ENCODE assay signal across 9 cellular contexts in genomic region chr17:38877130-38877851, GRCh38. TPM values are rescaled to one million over a fixed set of nuclear protein-coding genes. Genes with fewer than 3 reads are reported as not detected.
DNase-seq lines count a peak whose midpoint lies in the region; ATAC-seq and TF ChIP-seq lines count a peak whose summit lies in the region.
"Had no signal": no experiment of that assay in that cellular context is flagged by ENCODE, and none has a peak within 500 bp of the region (broad histone marks: within the 10 kb centered on the region; RNA-seq: fewer than 3 reads in every experiment).

No MANE protein-coding gene starts in this region.

- no peaks in the 10 kb centered on the region for H3K27me3 ChIP-seq in CD4-positive, alpha-beta memory T cell (ENCODE audit: insufficient read depth, low read length)
- no peaks in the 10 kb centered on the region for H3K27me3 ChIP-seq in KMS-11 (ENCODE audit: insufficient read depth, low read depth)

- H3K4me1 Mint-ChIP-seq in CD4-positive, alpha-beta memory T cell, result peaks cover 58 to 98% (median 78%) of the 10 kb centered on the region in 4 donors
- H3K4me1 Mint-ChIP-seq in naive thymus-derived CD8-positive, alpha-beta T cell, result peaks cover 63 to 99% (median 94%) of the 10 kb centered on the region in 4 donors

- H3K9ac ChIP-seq in KMS-11, result no peak overlapping the region

- peak overlapping the region; percentile 44 for H3K27ac ChIP-seq in CD4-positive, alpha-beta memory T cell (ENCODE audit: low read depth, low read length)
- no peak overlapping the region for H3K27ac ChIP-seq in KMS-11

- no peak overlapping the region for H2AFZ ChIP-seq in KMS-11 (ENCODE audit: low read depth)

- no peak overlapping the region for H3K4me3 ChIP-seq in CD4-positive, alpha-beta memory T cell (ENCODE audit: low read length in 2 of 2)
- no peak overlapping the region for H3K4me3 ChIP-seq in KMS-11 (IDR thresholded peaks at IDR 0.05; ENCODE audit: insufficient read depth, low read depth, low read length)

- no peaks in the 10 kb centered on the region for H3K27me3 Mint-ChIP-seq in CD4-positive, alpha-beta memory T cell
- no peaks in the 10 kb centered on the region for H3K27me3 Mint-ChIP-seq in naive thymus-derived CD8-positive, alpha-beta T cell

- H3K4me2 ChIP-seq in KMS-11, result peak overlapping the region; percentile 30; the same call in 1 of the 2 replicates

- intact Hi-C loops in CD4-positive, alpha-beta memory T cell (cut with micrococcal nuclease), result no loop called here

- H3K4me1 ChIP-seq in CD4-positive, alpha-beta memory T cell (ENCODE audit: insufficient read depth, low read length), result peaks cover 92% of the 10 kb centered on the region
- H3K4me1 ChIP-seq in KMS-11 (ENCODE audit: low read depth, poor library complexity, severe bottlenecking), result peaks cover 76% of the 10 kb centered on the region

- no peaks in the 10 kb centered on the region for H3K9me3 ChIP-seq in CD4-positive, alpha-beta memory T cell (ENCODE audit: control insufficient read depth in 1 of 2, low read length in 2 of 2)

- H3K36me3 ChIP-seq in CD4-positive, alpha-beta memory T cell (ENCODE audit: insufficient read depth, low read length), result peaks cover 25% of the 10 kb centered on the region
- no peaks in the 10 kb centered on the region for H3K36me3 ChIP-seq in KMS-11 (ENCODE audit: insufficient read depth)

- TF ChIP-seq CTCF in KMS-11 (conservative IDR thresholded peaks at IDR 0.05; ENCODE audit: low read depth, low read length), result no peak

- peaks cover 26 to 51% of the 10 kb centered on the region in 2 donors for H3K36me3 Mint-ChIP-seq in CD4-positive, alpha-beta memory T cell
- peaks cover 5 to 29% of the 10 kb centered on the region in 2 donors for H3K36me3 Mint-ChIP-seq in activated naive CD4-positive, alpha-beta T cell treated with anti-CD3 and anti-CD28 coated beads, Interleukin-2, amount 50 U/mL, for 72 hours
- peaks cover 0 to 43% (median 9%) of the 10 kb centered on the region in 3 donors for H3K36me3 Mint-ChIP-seq in naive thymus-derived CD8-positive, alpha-beta T cell

- DNase-seq in CD4-positive, alpha-beta memory T cell, result peak in 3 of 5 donors; percentile 37 to 71 (median 57)
- no peak for DNase-seq in activated naive CD4-positive, alpha-beta T cell treated with anti-CD3 and anti-CD28 coated beads, Interleukin-2, amount 50 U/mL, for 72 hours (ENCODE audit: low spot score in 2 of 2)
- DNase-seq in naive thymus-derived CD8-positive, alpha-beta T cell, result peak in 9 of 10 donors; percentile 42 to 88 (median 61)
- DNase-seq in GF-D8 (lab: John Stamatoyannopoulos, UW), result no peak
- no peak for DNase-seq in NCI-H1092 treated with DMSO at 0.1 percent for 48 hours (lab: John Stamatoyannopoulos, UW)
- DNase-seq in left lobe of liver (ENCODE audit: low spot score), result no peak
- DNase-seq: SHP77 had no signal

- H3K27ac Mint-ChIP-seq in CD4-positive, alpha-beta memory T cell, result peak overlapping the region; percentile 81 to 100 (median 87)
- H3K27ac Mint-ChIP-seq in activated naive CD4-positive, alpha-beta T cell treated with anti-CD3 and anti-CD28 coated beads, Interleukin-2, amount 50 U/mL, for 72 hours, result peak overlapping the region; percentile 50 to 81
- H3K27ac Mint-ChIP-seq in naive thymus-derived CD8-positive, alpha-beta T cell, result peak overlapping the region; percentile 83 to 96 (median 90)

- no peaks in the 10 kb centered on the region; the same call in 1 of the 2 replicates for H4K20me1 ChIP-seq in KMS-11 (ENCODE audit: insufficient read depth)

- peak; percentile 20 to 28 for ATAC-seq in activated naive CD4-positive, alpha-beta T cell treated with anti-CD3 and anti-CD28 coated beads, Interleukin-2, amount 50 U/mL, for 72 hours
- ATAC-seq in naive thymus-derived CD8-positive, alpha-beta T cell, result peak; percentile 79 to 87
- ATAC-seq in GM18520 (IDR thresholded peaks at IDR 0.05; ENCODE audit: unreplicated experiment) (no peak), left lobe of liver (no peak)

- H3K4me3 Mint-ChIP-seq in CD4-positive, alpha-beta memory T cell, result peak overlapping the region in 7 of 8 donors; percentile 29 to 70 (median 66)
- peak overlapping the region; percentile 24 to 98 (median 74) for H3K4me3 Mint-ChIP-seq in naive thymus-derived CD8-positive, alpha-beta T cell

- no peaks in the 10 kb centered on the region for H3K9me3 Mint-ChIP-seq in CD4-positive, alpha-beta memory T cell
- H3K9me3 Mint-ChIP-seq in activated naive CD4-positive, alpha-beta T cell treated with anti-CD3 and anti-CD28 coated beads, Interleukin-2, amount 50 U/mL, for 72 hours, result no peaks in the 10 kb centered on the region
- H3K9me3 Mint-ChIP-seq in naive thymus-derived CD8-positive, alpha-beta T cell, result no peaks in the 10 kb centered on the region

- POLR2A ChIA-PET in CD4-positive, alpha-beta memory T cell (lab: Charles Lee; ENCODE audit: partially characterized antibody), result interaction anchor here (1.0 to 3.0 kb wide), 5 partner anchors 9 to 52 kb away, joined by 3 to 12 read pairs (median 7); partner anchors contain the start of genes CWC25 and RPL23
- POLR2A ChIA-PET in naive thymus-derived CD8-positive, alpha-beta T cell (lab: Charles Lee), result interaction anchor here (0.5 to 11.0 kb wide), 14 partner anchors 6 to 358 kb away, joined by 3 to 113 read pairs (median 4); partner anchors contain the start of genes LASP1, LASP1NB, RPL19 and RPL23

- peaks cover 74% of the 10 kb centered on the region for H3K79me2 ChIP-seq in KMS-11 (ENCODE audit: insufficient read depth, low read depth)

- CTCF ChIA-PET in CD4-positive, alpha-beta memory T cell (lab: Charles Lee; ENCODE audit: partially characterized antibody), result interaction anchor here (1.4 kb wide), 1 partner anchor 276 kb away, joined by 6 read pairs; no protein-coding TSS in a partner anchor

RNA-seq across cellular contexts. Expression of gene LASP1, which starts 7.4 kb away (rescaled TPM):
- 100 to 1,000 TPM; 120 to 122 TPM for total RNA-seq in CD4-positive, alpha-beta memory T cell
- polyA plus RNA-seq in CD4-positive, alpha-beta memory T cell, result 10 to 100 TPM; 32.1 to 65.3 TPM
- 100 to 1,000 TPM; 141 to 185 TPM for total RNA-seq in activated naive CD4-positive, alpha-beta T cell treated with anti-CD3 and anti-CD28 coated beads, Interleukin-2, amount 50 U/mL, for 72 hours
- total RNA-seq in naive thymus-derived CD8-positive, alpha-beta T cell, result 100 to 1,000 TPM; 103 to 107 TPM
- polyA plus RNA-seq in naive thymus-derived CD8-positive, alpha-beta T cell, result 10 to 100 TPM; 50.1 to 53.1 (median 52.0) TPM
- 58.5 TPM for total RNA-seq in left lobe of liver

RNA-seq across cellular contexts. Expression of gene RPL23, which starts 23.8 kb away (rescaled TPM):
- 1,000 to 10,000 TPM; 1,511 to 1,572 TPM for total RNA-seq in CD4-positive, alpha-beta memory T cell
- 1,000 to 10,000 TPM in 1 of 2 donors, 100 to 1,000 TPM in 1; 728 to 1,314 TPM for polyA plus RNA-seq in CD4-positive, alpha-beta memory T cell
- 1,000 to 10,000 TPM; 1,602 to 2,658 TPM for total RNA-seq in activated naive CD4-positive, alpha-beta T cell treated with anti-CD3 and anti-CD28 coated beads, Interleukin-2, amount 50 U/mL, for 72 hours
- total RNA-seq in naive thymus-derived CD8-positive, alpha-beta T cell, result 1,000 to 10,000 TPM; 1,755 to 1,793 TPM
- polyA plus RNA-seq in naive thymus-derived CD8-positive, alpha-beta T cell, result 1,000 to 10,000 TPM; 1,506 to 1,897 (median 1,688) TPM
- total RNA-seq in left lobe of liver, result 371 TPM

RNA-seq across cellular contexts. Expression of gene CWC25, which starts 52.2 kb away (rescaled TPM):
- total RNA-seq in CD4-positive, alpha-beta memory T cell, result 10 to 100 TPM; 44.4 to 46.8 TPM
- 1 to 10 TPM; 4.3 to 9.6 TPM for polyA plus RNA-seq in CD4-positive, alpha-beta memory T cell
- 10 to 100 TPM; 19.2 to 41.9 TPM for total RNA-seq in activated naive CD4-positive, alpha-beta T cell treated with anti-CD3 and anti-CD28 coated beads, Interleukin-2, amount 50 U/mL, for 72 hours
- total RNA-seq in naive thymus-derived CD8-positive, alpha-beta T cell, result 10 to 100 TPM; 36.1 to 41.3 TPM
- 1 to 10 TPM; 6.3 to 7.4 (median 6.4) TPM for polyA plus RNA-seq in naive thymus-derived CD8-positive, alpha-beta T cell
- 11.2 TPM for total RNA-seq in left lobe of liver

Comparison
In these comparisons a context has a peak if more than half of its experiments do, and no peak if none do; other contexts are left out.
1. DNase-seq: peak in CD4-positive, alpha-beta memory T cell (3 of 5) and naive thymus-derived CD8-positive, alpha-beta T cell (9 of 10); none in activated naive CD4-positive, alpha-beta T cell treated with anti-CD3 and anti-CD28 coated beads, Interleukin-2, amount 50 U/mL, for 72 hours (0 of 2), GF-D8 (single experiment), NCI-H1092 treated with DMSO at 0.1 percent for 48 hours (single experiment) and left lobe of liver (single experiment).
2. ATAC-seq: peak in activated naive CD4-positive, alpha-beta T cell treated with anti-CD3 and anti-CD28 coated beads, Interleukin-2, amount 50 U/mL, for 72 hours (2 of 2) and naive thymus-derived CD8-positive, alpha-beta T cell (2 of 2); none in GM18520 (single experiment) and left lobe of liver (single experiment).
3. Peak in every context shown above with its lines, with median percentiles within 50 percentile points of each other: H3K27ac Mint-ChIP-seq.